ENCODE assay signal across 6 cellular contexts in genomic region chr6:26363882-26364825, GRCh38. TPM values are rescaled to one million over a fixed set of nuclear protein-coding genes. Genes with fewer than 3 reads are reported as not detected.
DNase-seq lines count a peak whose midpoint lies in the region; ATAC-seq and TF ChIP-seq lines count a peak whose summit lies in the region.

No MANE protein-coding gene starts in this region.

- peaks cover 25% of the 10 kb centered on the region for H3K4me1 ChIP-seq in suprapubic skin

- H3K27ac ChIP-seq in epithelial cell of prostate (peak overlapping the region; percentile 69), suprapubic skin (peak overlapping the region; percentile 92)

- H3K36me3 ChIP-seq in suprapubic skin: no peaks in the 10 kb centered on the region

- no peak for TF ChIP-seq CTCF in suprapubic skin (IDR thresholded peaks at IDR 0.05)

- H3K9me3 ChIP-seq in suprapubic skin: no peaks in the 10 kb centered on the region

- 42% methylated on average over 6 of the region's 6 CpGs for WGBS in suprapubic skin

- H3K27me3 ChIP-seq in suprapubic skin: no peaks in the 10 kb centered on the region

- no peak for TF ChIP-seq POLR2A in suprapubic skin (IDR thresholded peaks at IDR 0.05)

- no peak for ATAC-seq in HG02852 (IDR thresholded peaks at IDR 0.05; ENCODE audit: unreplicated experiment)

- H3K4me3 ChIP-seq in suprapubic skin: peak overlapping the region; percentile 57

- DNase-seq in NCI-H2107 treated with DMSO at 0.1 percent for 48 hours (lab: John Stamatoyannopoulos, UW; ENCODE audit: unreplicated experiment) (peak; percentile 8), NCI-H2107 (lab: John Stamatoyannopoulos, UW) (no peak), epithelial cell of prostate (ENCODE audit: low read depth, low spot score) (no peak), suprapubic skin (ENCODE audit: low spot score in 2 of 2) (no peak), NCI-H1436 (lab: John Stamatoyannopoulos, UW) (no peak)

- no peak for TF ChIP-seq EP300 in suprapubic skin (IDR thresholded peaks at IDR 0.05)

RNA-seq across cellular contexts. Expression of gene BTN3A2, which starts 0.8 kb away (rescaled TPM):
- total RNA-seq in suprapubic skin: 10 to 100 TPM; 15.2 to 29.6 (median 23.7) TPM

RNA-seq across cellular contexts. Expression of gene BTN2A2, which starts 18.8 kb away (rescaled TPM):
- total RNA-seq in suprapubic skin: 10 to 100 TPM in 2 of 4 donors, 1 to 10 TPM in 2; 6.7 to 27.6 (median 11.5) TPM

RNA-seq across cellular contexts. Expression of gene BTN3A1, which starts 37.9 kb away (rescaled TPM):
- total RNA-seq in suprapubic skin: 10 to 100 TPM; 11.4 to 28.1 (median 14.5) TPM
